Comparison of ENCODE assay signal across 24 cellular contexts in genomic region chr10:60021324-60021723, GRCh38.
"Had no signal": no experiment of that assay in that cellular context is flagged by ENCODE, and none has a peak within 500 bp of the region (broad histone marks: within the 10 kb centered on the region; RNA-seq: fewer than 3 reads in every experiment).

No MANE protein-coding gene starts in this region.

- ATAC-seq: activated CD8-positive, alpha-beta T cell treated with anti-CD3 and anti-CD28 coated beads, Interleukin-2, amount 10 ng/mL, durations not matched to agents 7 days and 5 days had no signal

- H3K36me3 Mint-ChIP-seq: activated naive CD8-positive, alpha-beta T cell treated with anti-CD3 and anti-CD28 coated beads, Interleukin-2, amount 10 ng/mL, durations not matched to agents 7 days and 5 days had no signal

- DNase-seq: activated CD4-positive, alpha-beta T cell treated with anti-CD3 and anti-CD28 coated beads for 4 hours; activated CD8-positive, alpha-beta memory T cell treated with anti-CD3 and anti-CD28 coated beads, Interleukin-2, amount 50 U/mL, for 48 hours; activated CD8-positive, alpha-beta T cell treated with anti-CD3 and anti-CD28 coated beads, Interleukin-2, amount 10 ng/mL, durations not matched to agents 7 days and 5 days; activated gamma-delta T cell; activated naive CD4-positive, alpha-beta T cell treated with anti-CD3 and anti-CD28 coated beads for 36 hours; activated naive CD8-positive, alpha-beta T cell treated with anti-CD3 and anti-CD28 coated beads, Interleukin-2, amount 10 ng/mL, durations not matched to agents 7 days and 5 days; activated T-cell treated with anti-CD3 and anti-CD28 coated beads, Interleukin-2, amount 50 U/mL, for 1 hour; adrenal gland; NCI-H1092 treated with DMSO at 0.1 percent for 48 hours; NCI-H1417 treated with DMSO at 0.1 percent for 48 hours; NCI-H1694; NCI-H2029; NCI-H345; NCI-H510A; NCI-H526 treated with DMSO at 0.1 percent for 48 hours; NCI-H82; NK-92 treated with Interleukin-12 subunit alpha and Interleukin-12 subunit beta, amount 100 ng/mL, for 24 hours; OCI-M1; Peyer's patch; Right ventricle myocardium superior; SJCRH30; SK-N-SH; T-helper 1 cell; WERI-Rb-1 had no signal

- H3K9me3 Mint-ChIP-seq: activated naive CD4-positive, alpha-beta T cell treated with anti-CD3 and anti-CD28 coated beads for 36 hours; activated naive CD8-positive, alpha-beta T cell treated with anti-CD3 and anti-CD28 coated beads, Interleukin-2, amount 10 ng/mL, durations not matched to agents 7 days and 5 days had no signal

- H3K27ac Mint-ChIP-seq: activated CD8-positive, alpha-beta T cell treated with anti-CD3 and anti-CD28 coated beads, Interleukin-2, amount 10 ng/mL, durations not matched to agents 7 days and 5 days; activated naive CD4-positive, alpha-beta T cell treated with anti-CD3 and anti-CD28 coated beads for 36 hours; activated naive CD8-positive, alpha-beta T cell treated with anti-CD3 and anti-CD28 coated beads, Interleukin-2, amount 10 ng/mL, durations not matched to agents 7 days and 5 days had no signal
